ENCODE assay signal across 14 cellular contexts in the genomic region with DNA sequence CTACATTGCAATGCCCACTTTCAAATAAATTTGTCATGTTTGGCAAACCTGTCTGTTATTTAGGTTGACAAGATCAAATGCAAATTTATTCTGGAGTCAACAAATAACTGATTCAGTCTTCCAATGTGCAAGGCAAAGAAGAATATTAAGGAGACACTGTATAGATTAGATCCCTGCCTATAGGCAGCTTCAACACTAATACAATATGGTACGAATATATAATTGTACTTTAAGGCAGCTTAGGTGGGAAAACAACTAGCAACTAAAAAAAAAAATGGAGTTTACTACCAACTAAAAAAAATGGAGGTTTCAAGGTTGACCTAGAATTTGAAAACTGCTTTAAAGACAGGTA. TPM values are rescaled to one million over a fixed set of nuclear protein-coding genes. Genes with fewer than 3 reads are reported as not detected.
DNase-seq lines count a peak whose midpoint lies in the region; ATAC-seq, FAIRE-seq and TF ChIP-seq lines count a peak whose summit lies in the region.
"Had no signal": no experiment of that assay in that cellular context is flagged by ENCODE, and none has a peak within 500 bp of the region (broad histone marks: within the 10 kb centered on the region; RNA-seq: fewer than 3 reads in every experiment).

No MANE protein-coding gene starts in this region.

- peaks cover 12% of the 10 kb centered on the region for H3K79me2 ChIP-seq in astrocyte (ENCODE audit: insufficient read depth, low read length)

- H3K9ac ChIP-seq in HUES6 (ENCODE audit: low read length) (no peak overlapping the region), astrocyte (ENCODE audit: low read length) (no peak overlapping the region)

- no peak for ATAC-seq in CD8-positive, alpha-beta T cell
- no peak for ATAC-seq in natural killer cell treated with Interleukin-12 subunit alpha and Interleukin-12 subunit beta and Interleukin-15 and Interleukin-18, amount 100 ng/mL, for 72 hours
- ATAC-seq in HG02678 (IDR thresholded peaks at IDR 0.05; ENCODE audit: unreplicated experiment) (no peak), HG03108 (IDR thresholded peaks at IDR 0.05; ENCODE audit: unreplicated experiment) (no peak), GM18909 (IDR thresholded peaks at IDR 0.05; ENCODE audit: poor library complexity, unreplicated experiment) (no peak)
- ATAC-seq: activated CD4-positive, CD25-positive, alpha-beta regulatory T cell treated with anti-CD3 and anti-CD28 coated beads, Interleukin-2, amount 50 U/mL, for 24 hours had no signal

- H3K4me3 Mint-ChIP-seq in CD8-positive, alpha-beta T cell, result peak overlapping the region; percentile 88
- H3K4me3 Mint-ChIP-seq in astrocyte (ENCODE audit: unreplicated experiment), result peak overlapping the region; percentile 90
- peak overlapping the region; percentile 66 for H3K4me3 Mint-ChIP-seq in natural killer cell treated with Interleukin-12 subunit alpha and Interleukin-12 subunit beta and Interleukin-15 and Interleukin-18, amount 100 ng/mL, for 72 hours

- H3K9me3 ChIP-seq in CD8-positive, alpha-beta T cell (ENCODE audit: low read length), result no peaks in the 10 kb centered on the region
- H3K9me3 ChIP-seq in HUES6 (ENCODE audit: control insufficient read depth, insufficient read depth, low read depth, low read length) (no peaks in the 10 kb centered on the region), astrocyte (ENCODE audit: insufficient read depth, low read depth, low read length) (no peaks in the 10 kb centered on the region)

- no peak overlapping the region for H2AFZ ChIP-seq in astrocyte (ENCODE audit: low read depth, low read length)

- H3K4me1 Mint-ChIP-seq in CD8-positive, alpha-beta T cell (ENCODE audit: low read depth), result peaks cover 22% of the 10 kb centered on the region
- H3K4me1 Mint-ChIP-seq in astrocyte (ENCODE audit: low read depth, unreplicated experiment), result peaks cover 6% of the 10 kb centered on the region
- H3K4me1 Mint-ChIP-seq in natural killer cell treated with Interleukin-12 subunit alpha and Interleukin-12 subunit beta and Interleukin-15 and Interleukin-18, amount 100 ng/mL, for 72 hours (ENCODE audit: low read depth in 2 of 2), result peaks cover 11 to 31% of the 10 kb centered on the region in 2 donors

- no peaks in the 10 kb centered on the region for H3K27me3 ChIP-seq in CD8-positive, alpha-beta T cell (ENCODE audit: insufficient read depth, low read length)
- H3K27me3 ChIP-seq in HUES6 (ENCODE audit: control insufficient read depth, insufficient read depth, low read length) (no peaks in the 10 kb centered on the region), astrocyte (ENCODE audit: insufficient read depth, low read length) (no peaks in the 10 kb centered on the region)

- peak overlapping the region; percentile 88 for H3K27ac Mint-ChIP-seq in CD8-positive, alpha-beta T cell
- H3K27ac Mint-ChIP-seq in astrocyte (ENCODE audit: unreplicated experiment), result no peak overlapping the region
- H3K27ac Mint-ChIP-seq in natural killer cell treated with Interleukin-12 subunit alpha and Interleukin-12 subunit beta and Interleukin-15 and Interleukin-18, amount 100 ng/mL, for 72 hours, result peak overlapping the region; percentile 23 to 45

- H3K36me3 ChIP-seq in CD8-positive, alpha-beta T cell (ENCODE audit: insufficient read depth, low read length), result no peaks in the 10 kb centered on the region
- H3K36me3 ChIP-seq in HUES6 (ENCODE audit: control insufficient read depth, insufficient read depth, low read length) (no peaks in the 10 kb centered on the region), astrocyte (ENCODE audit: insufficient read depth, low read length) (no peaks in the 10 kb centered on the region)

- no peak for TF ChIP-seq CTCF in CD8-positive, alpha-beta T cell (IDR thresholded peaks at IDR 0.05)
- TF ChIP-seq CTCF in astrocyte (IDR thresholded peaks at IDR 0.05; ENCODE audit: insufficient read depth, low read depth, low read length), result no peak

- peaks cover 8% of the 10 kb centered on the region for H3K36me3 Mint-ChIP-seq in CD8-positive, alpha-beta T cell
- H3K36me3 Mint-ChIP-seq in astrocyte (ENCODE audit: low read depth, unreplicated experiment), result no peaks in the 10 kb centered on the region
- H3K36me3 Mint-ChIP-seq in natural killer cell treated with Interleukin-12 subunit alpha and Interleukin-12 subunit beta and Interleukin-15 and Interleukin-18, amount 100 ng/mL, for 72 hours, result no peaks in the 10 kb centered on the region

- peaks cover 17% of the 10 kb centered on the region for H3K4me1 ChIP-seq in CD8-positive, alpha-beta T cell (ENCODE audit: insufficient read depth, low read length)
- H3K4me1 ChIP-seq in HUES6 (ENCODE audit: control insufficient read depth, insufficient read depth, low read length) (peaks cover 10% of the 10 kb centered on the region), astrocyte (ENCODE audit: insufficient read depth, low read length) (peaks cover 26% of the 10 kb centered on the region)

- no peak overlapping the region for H3K27ac ChIP-seq in CD8-positive, alpha-beta T cell (ENCODE audit: low read depth, low read length)
- H3K27ac ChIP-seq in HUES6 (ENCODE audit: low read depth, low read length), result no peak overlapping the region
- H3K27ac ChIP-seq in astrocyte (ENCODE audit: low read depth, low read length), result no peak overlapping the region

- no peaks in the 10 kb centered on the region for H3K27me3 Mint-ChIP-seq in CD8-positive, alpha-beta T cell (ENCODE audit: low read depth)
- H3K27me3 Mint-ChIP-seq in astrocyte (ENCODE audit: low read depth, unreplicated experiment), result peaks cover 5% of the 10 kb centered on the region
- peaks cover 3 to 6% of the 10 kb centered on the region in 2 donors for H3K27me3 Mint-ChIP-seq in natural killer cell treated with Interleukin-12 subunit alpha and Interleukin-12 subunit beta and Interleukin-15 and Interleukin-18, amount 100 ng/mL, for 72 hours

- DNase-seq in CD8-positive, alpha-beta T cell, result no peak
- DNase-seq in astrocyte (ENCODE audit: low read depth) (no peak), T1000 (lab: John Stamatoyannopoulos, UW) (no peak)
- no peak for DNase-seq in natural killer cell treated with Interleukin-12 subunit alpha and Interleukin-12 subunit beta and Interleukin-15 and Interleukin-18, amount 100 ng/mL, for 72 hours (ENCODE audit: low spot score)
- DNase-seq: MM.1S, NCI-H2107, small intestine, trophoblast cell had no signal

- H4K20me1 ChIP-seq in astrocyte (ENCODE audit: insufficient read depth, low read length), result peaks cover 18% of the 10 kb centered on the region

- FAIRE-seq in astrocyte (lab: Jason Lieb, UNC), result no peak
- FAIRE-seq: islet of Langerhans, small intestine had no signal

- POLR2A ChIA-PET in CD8-positive, alpha-beta T cell (lab: Charles Lee), result interaction anchor here (1.6 to 11.2 kb wide), 4 partner anchors 22 to 827 kb away, joined by 4 to 122 read pairs (median 11); a partner anchor contains a TSS

- no peak overlapping the region for H3K4me2 ChIP-seq in astrocyte (ENCODE audit: low read length)

- CTCF ChIA-PET in CD8-positive, alpha-beta T cell (lab: Charles Lee), result interaction anchor here (3.4 kb wide), 1 partner anchor 17 kb away, joined by 17 read pairs; no protein-coding TSS in a partner anchor

- intact Hi-C loops in CD8-positive, alpha-beta T cell (cut with DNase I, micrococcal nuclease), result no loop called here

- H3K9me3 Mint-ChIP-seq in CD8-positive, alpha-beta T cell, result no peaks in the 10 kb centered on the region
- no peaks in the 10 kb centered on the region for H3K9me3 Mint-ChIP-seq in astrocyte (ENCODE audit: unreplicated experiment)
- no peaks in the 10 kb centered on the region for H3K9me3 Mint-ChIP-seq in natural killer cell treated with Interleukin-12 subunit alpha and Interleukin-12 subunit beta and Interleukin-15 and Interleukin-18, amount 100 ng/mL, for 72 hours

- no peak overlapping the region for H3K4me3 ChIP-seq in CD8-positive, alpha-beta T cell (ENCODE audit: low read depth, low read length)
- H3K4me3 ChIP-seq in HUES6 (ENCODE audit: low read depth, low read length) (0 out of 2 replicates have a peak overlapping the region, but pooled peaks have one; percentile 5), astrocyte (ENCODE audit: insufficient read depth, low read depth, low read length) (no peak overlapping the region)

RNA-seq across cellular contexts. Expression of a gene that starts 1.7 kb away (rescaled TPM):
- total RNA-seq in CD8-positive, alpha-beta T cell, result 10 to 100 TPM; 85.4 to 87.5 TPM
- total RNA-seq in astrocyte, result 28.6 and 30.9 TPM in 2 replicates
- 10 to 100 TPM; 33.0 to 62.0 TPM for total RNA-seq in natural killer cell treated with Interleukin-12 subunit alpha and Interleukin-12 subunit beta and Interleukin-15 and Interleukin-18, amount 100 ng/mL, for 72 hours

RNA-seq across cellular contexts. Expression of a gene that starts 24.1 kb away (rescaled TPM):
- 10 to 100 TPM; 19.9 TPM for total RNA-seq in CD8-positive, alpha-beta T cell
- 34.6 and 37.7 TPM in 2 replicates for total RNA-seq in astrocyte
- 10 to 100 TPM; 18.8 to 20.0 TPM for total RNA-seq in natural killer cell treated with Interleukin-12 subunit alpha and Interleukin-12 subunit beta and Interleukin-15 and Interleukin-18, amount 100 ng/mL, for 72 hours

RNA-seq across cellular contexts. Expression of a gene that starts 24.2 kb away (rescaled TPM):
- total RNA-seq in CD8-positive, alpha-beta T cell, result 10 to 100 TPM; 18.5 to 19.2 TPM
- 28.7 and 31.2 TPM in 2 replicates for total RNA-seq in astrocyte
- total RNA-seq in natural killer cell treated with Interleukin-12 subunit alpha and Interleukin-12 subunit beta and Interleukin-15 and Interleukin-18, amount 100 ng/mL, for 72 hours, result 10 to 100 TPM; 19.6 to 59.1 TPM

RNA-seq across cellular contexts. Expression of a gene that starts 25.3 kb away (rescaled TPM):
- 1 to 10 TPM; 3.6 to 3.7 TPM for total RNA-seq in CD8-positive, alpha-beta T cell
- total RNA-seq in astrocyte, result 0.53 and 1.0 TPM in 2 replicates
- 1 to 10 TPM; 1.5 to 2.6 TPM for total RNA-seq in natural killer cell treated with Interleukin-12 subunit alpha and Interleukin-12 subunit beta and Interleukin-15 and Interleukin-18, amount 100 ng/mL, for 72 hours

RNA-seq across cellular contexts. Expression of a gene that starts 25.4 kb away (rescaled TPM):
- 10 to 100 TPM; 21.2 to 23.2 TPM for total RNA-seq in CD8-positive, alpha-beta T cell
- total RNA-seq in astrocyte, result 13.1 and 17.5 TPM in 2 replicates
- 10 to 100 TPM; 22.4 to 39.8 TPM for total RNA-seq in natural killer cell treated with Interleukin-12 subunit alpha and Interleukin-12 subunit beta and Interleukin-15 and Interleukin-18, amount 100 ng/mL, for 72 hours
